Comparison of ENCODE assay signal across 10 cellular contexts in genomic region chr11:111707039-111707690, GRCh38. TPM values are rescaled to one million over a fixed set of nuclear protein-coding genes. Genes with fewer than 3 reads are reported as not detected.
DNase-seq lines count a peak whose midpoint lies in the region; ATAC-seq, FAIRE-seq and TF ChIP-seq lines count a peak whose summit lies in the region.
"Had no signal": no experiment of that assay in that cellular context is flagged by ENCODE, and none has a peak within 500 bp of the region (broad histone marks: within the 10 kb centered on the region; RNA-seq: fewer than 3 reads in every experiment).

No MANE protein-coding gene starts in this region.

- no peak overlapping the region for H3K9ac ChIP-seq in SK-N-MC (ENCODE audit: insufficient read length)

- H3K27ac Mint-ChIP-seq in glutamatergic neuron (ENCODE audit: unreplicated experiment): no peak overlapping the region
- H3K27ac Mint-ChIP-seq: dendritic cell treated with granulocyte-macrophage colony-stimulating factor and Interleukin-4, amounts not matched to agents 40 ng/mL and 50 ng/mL, for 4 days had no signal

- no peak for FAIRE-seq in A549 (lab: Jason Lieb, UNC)
- FAIRE-seq in H54 (lab: Jason Lieb, UNC): no peak

- no peaks in the 10 kb centered on the region for H3K9me3 Mint-ChIP-seq in glutamatergic neuron (ENCODE audit: unreplicated experiment)
- H3K9me3 Mint-ChIP-seq: dendritic cell treated with granulocyte-macrophage colony-stimulating factor and Interleukin-4, amounts not matched to agents 40 ng/mL and 50 ng/mL, for 4 days had no signal

- no peak for DNase-seq in A549 (ENCODE audit: low read depth in 1 of 2, low spot score in 1 of 2)
- peak; percentile 93 for DNase-seq in SK-N-MC (ENCODE audit: low read depth, low spot score)
- DNase-seq in fibroblast of the aortic adventitia (ENCODE audit: low read depth): peak; percentile 97
- DNase-seq in mucosa of gallbladder (ENCODE audit: low spot score): peak; percentile 71
- DNase-seq in glutamatergic neuron: no peak
- DNase-seq in COLO829 (ENCODE audit: low spot score): no peak
- no peak for DNase-seq in H54 (ENCODE audit: insufficient read length, low spot score)
- DNase-seq: NCI-H345 had no signal

- no peaks in the 10 kb centered on the region for H3K36me3 Mint-ChIP-seq in glutamatergic neuron (ENCODE audit: unreplicated experiment)

- peaks cover 43% of the 10 kb centered on the region for H3K36me3 ChIP-seq in SK-N-MC (ENCODE audit: insufficient read depth, low read length)

- POLR2A ChIA-PET in A549 (lab: Yijun Ruan, JAX): no interaction called here

- 50% methylated on average over 9 of the region's 9 CpGs for WGBS in A549 (ENCODE audit: missing lambda C conversion rate)

- TF ChIP-seq POLR2A in A549 (IDR thresholded peaks at IDR 0.05; ENCODE audit: low read length): no peak
- TF ChIP-seq POLR2A in H54 (IDR thresholded peaks at IDR 0.05; ENCODE audit: low read depth, low read length): no peak

- ATAC-seq in A549: no peak
- ATAC-seq in HG03571 (IDR thresholded peaks at IDR 0.05; ENCODE audit: unreplicated experiment): no peak

- 0 out of 3 replicates have a peak overlapping the region, but pooled peaks have one; percentile 5 for H3K4me2 ChIP-seq in A549

- peaks cover 9% of the 10 kb centered on the region; the same call in 2 of the 3 replicates for H3K4me1 ChIP-seq in A549

- TF ChIP-seq CTCF in A549 (IDR thresholded peaks at IDR 0.05): no peak
- TF ChIP-seq CTCF in fibroblast of the aortic adventitia (IDR thresholded peaks at IDR 0.05; ENCODE audit: insufficient read depth, low read length): no peak
- TF ChIP-seq CTCF in glutamatergic neuron (IDR thresholded peaks at IDR 0.05; ENCODE audit: partially characterized antibody, unreplicated experiment): no peak

- no peak for TF ChIP-seq EP300 in A549 (IDR thresholded peaks at IDR 0.05)

- H3K27me3 Mint-ChIP-seq in glutamatergic neuron (ENCODE audit: unreplicated experiment): no peaks in the 10 kb centered on the region
- H3K27me3 Mint-ChIP-seq: dendritic cell treated with granulocyte-macrophage colony-stimulating factor and Interleukin-4, amounts not matched to agents 40 ng/mL and 50 ng/mL, for 4 days had no signal

- H3K4me1 Mint-ChIP-seq in glutamatergic neuron (ENCODE audit: low read depth, unreplicated experiment): no peaks in the 10 kb centered on the region

- H3K9me3 ChIP-seq in A549 (no peaks in the 10 kb centered on the region), SK-N-MC (ENCODE audit: low read depth, low read length) (no peaks in the 10 kb centered on the region)

- H3K4me3 ChIP-seq in A549 (no peak overlapping the region), SK-N-MC (no peak overlapping the region), fibroblast of the aortic adventitia (ENCODE audit: low read depth, low read length) (no peak overlapping the region)

- H3K27ac ChIP-seq in A549 (no peak overlapping the region), SK-N-MC (no peak overlapping the region)

- H3K4me3 Mint-ChIP-seq in glutamatergic neuron (ENCODE audit: unreplicated experiment): no peak overlapping the region
- H3K4me3 Mint-ChIP-seq: dendritic cell treated with granulocyte-macrophage colony-stimulating factor and Interleukin-4, amounts not matched to agents 40 ng/mL and 50 ng/mL, for 4 days had no signal

- TF ChIP-seq RAD21 in A549 (conservative IDR thresholded peaks at IDR 0.05 in 1 of 2, IDR thresholded peaks at IDR 0.05 in 1 of 2): no peak

- CTCF ChIA-PET in A549 (lab: Yijun Ruan, JAX): interaction anchor here (0.8 kb wide), 1 partner anchor 103 kb away, joined by 3 read pairs; no protein-coding TSS in a partner anchor

TF ChIP-seq in A549, 52 proteins besides CTCF, POLR2A, EP300 and RAD21:
- TF ChIP-seq CEBPB (IDR thresholded peaks at IDR 0.05) (0 out of 4 replicates have a peak, but pooled peaks of 1 of the 2 experiments have one; percentile 46), CHD4 (IDR thresholded peaks at IDR 0.05; ENCODE audit: borderline replicate concordance) (no peak), BHLHE40 (IDR thresholded peaks at IDR 0.05; ENCODE audit: low read depth, low read length) (0 out of 2 replicates have a peak, but pooled peaks have one; percentile 5), JUN (IDR thresholded peaks at IDR 0.05) (no peak), CBX8 (IDR thresholded peaks at IDR 0.05) (no peak), RFX5 (IDR thresholded peaks at IDR 0.05) (no peak), FOXS1 (CRISPR knock-in tag; IDR thresholded peaks at IDR 0.05) (no peak), MAZ (IDR thresholded peaks at IDR 0.05; ENCODE audit: borderline replicate concordance, low read depth, low read length) (no peak), JUNB (IDR thresholded peaks at IDR 0.05) (no peak), ZSCAN20 (CRISPR knock-in tag; IDR thresholded peaks at IDR 0.05) (no peak), ATOH8 (CRISPR knock-in tag; IDR thresholded peaks at IDR 0.05; ENCODE audit: low read depth) (no peak), HMGXB4 (CRISPR knock-in tag; IDR thresholded peaks at IDR 0.05; ENCODE audit: borderline replicate concordance) (no peak), MYC (IDR thresholded peaks at IDR 0.05; ENCODE audit: borderline replicate concordance, low read length) (no peak)

RNA-seq across cellular contexts. Expression of gene PPP2R1B, which starts 59.0 kb away (rescaled TPM):
- 24.7 and 26.3 TPM in 2 replicates for polyA plus RNA-seq in A549 (2011; rRNA removed)
- 10.4 and 10.6 TPM in 2 replicates for polyA plus RNA-seq in A549 (2012; cell fraction: cytosol; rRNA removed)
- polyA plus RNA-seq in A549 (2012; cell fraction: nucleus; rRNA removed): 7.3 and 11.7 TPM in 2 replicates
- polyA plus RNA-seq in A549 (2017; fragmentation: RNase III; extraction: RNeasy Plus Mini Kit Qiagen cat#74134 plus additional on column Dnase treatment): 16.9 to 18.6 TPM (median 17.9 TPM) in 3 replicates
- polyA minus RNA-seq in A549 (2011; rRNA and poly(A)+ RNA removed): 28.0 and 31.2 TPM in 2 replicates
- 18.4 and 27.1 TPM in 2 replicates for total RNA-seq in fibroblast of the aortic adventitia (ENCODE audit: low replicate concordance)
- total RNA-seq in mucosa of gallbladder: 42.4 TPM
- 66.3 TPM for total RNA-seq in glutamatergic neuron (ENCODE audit: unreplicated experiment)

Comparison
In these comparisons a context has a peak if more than half of its experiments do, and no peak if none do; other contexts are left out.
1. DNase-seq: peak in SK-N-MC (single experiment), fibroblast of the aortic adventitia (single experiment) and mucosa of gallbladder (single experiment); none in A549 (0 of 2), glutamatergic neuron (single experiment), COLO829 (single experiment) and H54 (single experiment).